In the genomic region with DNA sequence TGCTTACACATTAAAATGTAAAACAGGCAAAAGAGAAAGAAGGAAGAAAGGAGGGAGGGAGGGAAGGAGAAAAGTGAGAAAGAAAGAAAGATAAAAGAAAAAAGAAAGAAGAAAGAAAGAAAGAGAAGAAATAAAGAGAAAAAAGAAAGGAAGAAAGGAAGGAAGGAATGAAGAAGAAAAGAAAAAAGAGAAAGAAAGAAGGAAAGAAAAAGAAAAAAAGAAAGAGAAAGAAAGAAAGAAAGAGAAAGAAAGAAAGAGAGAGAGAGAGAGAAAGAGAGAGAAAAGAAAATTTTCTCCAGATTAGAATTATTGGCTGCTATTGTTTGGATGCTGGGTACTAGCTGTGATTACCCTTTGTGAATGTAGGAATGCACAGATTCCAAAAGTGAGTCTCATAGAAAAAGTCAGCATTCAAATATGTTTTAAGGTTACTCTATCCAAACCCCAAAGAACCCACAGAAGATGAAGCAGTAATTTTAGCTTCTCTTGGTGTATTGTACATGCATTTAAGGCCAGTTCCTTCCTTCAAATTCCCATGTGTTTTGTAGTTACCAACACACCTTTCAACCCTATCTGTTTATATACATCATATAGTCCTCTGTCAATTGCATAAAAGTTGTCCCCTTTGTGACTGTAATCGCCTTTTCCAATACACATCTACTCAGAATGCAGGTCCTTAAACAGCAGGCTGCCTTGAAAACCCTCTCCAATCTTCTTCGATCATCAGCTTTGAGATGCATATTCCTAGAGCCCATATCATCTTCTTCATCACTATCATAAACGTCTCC, we compare ENCODE assay signal across 1 cellular context.
TF ChIP-seq lines count a peak whose summit lies in the region.

No MANE protein-coding gene starts in this region.

TF ChIP-seq in SK-N-SH, 30 proteins besides CTCF, POLR2A, EP300 and RAD21 (continued from another document):
- TF ChIP-seq RFX5 (IDR thresholded peaks at IDR 0.05; ENCODE audit: low read length), result no peak
- TF ChIP-seq SMC3 (IDR thresholded peaks at IDR 0.05; ENCODE audit: low read depth, low read length), result no peak
- TF ChIP-seq TAF1 (IDR thresholded peaks at IDR 0.05; ENCODE audit: borderline replicate concordance, low read depth, low read length), result no peak
